ENCODE assay signal across 1 cellular context in genomic region chr1:66705100-66705499, GRCh38.
TF ChIP-seq lines count a peak whose summit lies in the region.

No MANE protein-coding gene starts in this region.

TF ChIP-seq in HepG2, 621 proteins besides CTCF, POLR2A, EP300 and RAD21 (continued from another document and continues in another):
- TF ChIP-seq ZNF142 (CRISPR knock-in tag; IDR thresholded peaks at IDR 0.05) (no peak), ZNF576 (CRISPR knock-in tag; IDR thresholded peaks at IDR 0.05) (no peak), ZNF629 (CRISPR knock-in tag; conservative IDR thresholded peaks at IDR 0.05) (no peak), IKZF1 (IDR thresholded peaks at IDR 0.05) (no peak), MYC (CRISPR knock-in tag; IDR thresholded peaks at IDR 0.05; ENCODE audit: borderline replicate concordance) (no peak), ARID5B (CRISPR knock-in tag; IDR thresholded peaks at IDR 0.05) (peak; percentile 75), CREB1 (IDR thresholded peaks at IDR 0.05) (no peak), CREB1 (CRISPR knock-in tag; IDR thresholded peaks at IDR 0.05) (0 out of 2 replicates have a peak, but pooled peaks have one; percentile 11), HMGA1 (CRISPR knock-in tag; conservative IDR thresholded peaks at IDR 0.05) (no peak), ZBTB14 (CRISPR knock-in tag; IDR thresholded peaks at IDR 0.05) (no peak), ZNF558 (CRISPR knock-in tag; IDR thresholded peaks at IDR 0.05; ENCODE audit: borderline replicate concordance) (no peak), POGK (CRISPR knock-in tag; conservative IDR thresholded peaks at IDR 0.05) (no peak), NPAS2 (CRISPR knock-in tag; IDR thresholded peaks at IDR 0.05; ENCODE audit: borderline replicate concordance) (no peak), ETS1 (CRISPR knock-in tag; IDR thresholded peaks at IDR 0.05) (no peak), PRMT3 (CRISPR knock-in tag; IDR thresholded peaks at IDR 0.05; ENCODE audit: borderline replicate concordance, low read depth) (no peak), ATF1 (CRISPR knock-in tag; IDR thresholded peaks at IDR 0.05) (no peak), SMARCC2 (IDR thresholded peaks at IDR 0.05) (no peak), ZNF766 (CRISPR knock-in tag; IDR thresholded peaks at IDR 0.05; ENCODE audit: borderline replicate concordance) (no peak), ZBTB1 (CRISPR knock-in tag; IDR thresholded peaks at IDR 0.05; ENCODE audit: borderline replicate concordance) (no peak), ZMYM3 (CRISPR knock-in tag; IDR thresholded peaks at IDR 0.05) (no peak), HOXD1 (CRISPR knock-in tag; IDR thresholded peaks at IDR 0.05) (no peak), ZNF501 (CRISPR knock-in tag; IDR thresholded peaks at IDR 0.05) (no peak), AHDC1 (CRISPR knock-in tag; IDR thresholded peaks at IDR 0.05; ENCODE audit: borderline replicate concordance) (peak; percentile 46; the same call in 1 of the 2 replicates), DZIP1 (CRISPR knock-in tag; IDR thresholded peaks at IDR 0.05) (no peak), PATZ1 (CRISPR knock-in tag; IDR thresholded peaks at IDR 0.05) (no peak), BRD4 (CRISPR knock-in tag; IDR thresholded peaks at IDR 0.05) (no peak), SALL1 (CRISPR knock-in tag; IDR thresholded peaks at IDR 0.05) (peak; percentile 32; the same call in 1 of the 2 replicates), FOXK1 (CRISPR knock-in tag; IDR thresholded peaks at IDR 0.05; ENCODE audit: borderline replicate concordance, low read depth) (no peak), MAZ (IDR thresholded peaks at IDR 0.05; ENCODE audit: borderline replicate concordance, low read depth, low read length) (no peak), MAZ (CRISPR knock-in tag; IDR thresholded peaks at IDR 0.05; ENCODE audit: low read depth) (no peak), MZF1 (CRISPR knock-in tag; IDR thresholded peaks at IDR 0.05; ENCODE audit: borderline replicate concordance) (no peak)
